ENCODE assay signal across 9 cellular contexts in the genomic region with DNA sequence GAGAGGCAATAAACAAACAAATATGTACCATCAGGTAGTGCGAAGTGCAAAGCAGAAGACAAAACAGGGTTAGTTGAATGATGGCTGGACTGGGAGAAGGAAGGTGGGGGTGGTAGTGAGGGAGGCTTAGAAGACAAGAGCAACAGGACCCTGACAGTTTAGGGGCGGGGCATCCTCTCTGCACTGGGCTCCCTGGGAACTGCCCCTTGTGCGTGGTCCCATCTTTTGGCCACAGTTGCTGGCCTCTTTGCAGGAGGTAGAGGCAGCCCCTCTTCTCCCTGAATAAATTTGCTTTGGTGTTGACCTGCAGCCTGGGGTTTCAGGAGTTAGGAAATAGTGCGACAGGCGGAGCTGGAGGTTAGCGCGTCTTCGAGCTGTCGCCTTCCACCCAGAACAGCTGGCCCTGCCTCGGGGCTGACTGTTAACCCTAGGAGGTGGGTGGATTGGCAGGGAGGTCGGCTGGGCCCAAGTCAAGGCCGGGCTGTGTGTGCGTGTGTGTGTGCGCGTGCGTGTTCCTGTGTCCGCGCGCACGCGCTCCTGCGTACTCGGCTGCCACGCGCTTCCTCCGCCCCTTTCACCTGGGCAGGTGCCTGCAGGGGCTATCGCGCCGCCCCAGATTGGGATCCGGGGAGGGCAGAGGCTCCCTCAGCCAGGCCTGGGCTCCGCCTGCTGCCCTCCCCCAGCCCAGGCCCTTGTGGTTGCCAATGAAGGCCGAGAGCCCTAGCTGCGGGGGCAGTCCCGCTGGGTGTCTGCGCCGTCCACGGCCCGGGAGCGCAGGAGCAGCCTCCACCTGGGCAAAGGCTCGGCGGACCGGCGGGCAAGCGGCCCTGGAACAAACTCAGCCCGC.
DNase-seq lines count a peak whose midpoint lies in the region; ATAC-seq, FAIRE-seq and TF ChIP-seq lines count a peak whose summit lies in the region.
"Had no signal": no experiment of that assay in that cellular context is flagged by ENCODE, and none has a peak within 500 bp of the region (broad histone marks: within the 10 kb centered on the region; RNA-seq: fewer than 3 reads in every experiment).

No MANE protein-coding gene starts in this region.

- DNase-seq in NCI-H510A (lab: John Stamatoyannopoulos, UW) (peak; percentile 90), epithelial cell of proximal tubule (ENCODE audit: low read depth) (no peak), natural killer cell (no peak), GM12892 (ENCODE audit: insufficient read length) (no peak), AG08396 (ENCODE audit: low spot score) (no peak), Kasumi-1 (lab: John Stamatoyannopoulos, UW) (no peak)
- no peak for DNase-seq in activated CD4-positive, CD25-positive, alpha-beta regulatory T cell treated with anti-CD3 and anti-CD28 coated beads, Interleukin-2, amount 50 U/mL, for 72 hours

- FAIRE-seq in GM12892 (lab: Jason Lieb, UNC) = no peak
- FAIRE-seq: frontal cortex had no signal

- no peaks in the 10 kb centered on the region for H3K9me3 Mint-ChIP-seq in natural killer cell

- ATAC-seq in natural killer cell = no peak

- no peaks in the 10 kb centered on the region for H3K27me3 ChIP-seq in BLaER1

- peak overlapping the region; percentile 47 for H3K4me3 Mint-ChIP-seq in natural killer cell

- H3K4me1 Mint-ChIP-seq in natural killer cell = peaks cover 6 to 12% of the 10 kb centered on the region in 2 donors

- peak overlapping the region; percentile 67 for H3K9ac ChIP-seq in BLaER1

- H3K36me3 Mint-ChIP-seq in natural killer cell = no peaks in the 10 kb centered on the region

- no peak for TF ChIP-seq POLR2A in GM12892 (IDR thresholded peaks at IDR 0.05; ENCODE audit: low read depth, low read length)

- H3K36me3 ChIP-seq in BLaER1 = no peaks in the 10 kb centered on the region

- peaks cover 80% of the 10 kb centered on the region for H3K4me1 ChIP-seq in BLaER1

- H3K4me3 ChIP-seq in BLaER1 (peak overlapping the region; percentile 57), epithelial cell of proximal tubule (ENCODE audit: low read depth, low read length) (peak overlapping the region; percentile 63)

- no peaks in the 10 kb centered on the region for H3K9me3 ChIP-seq in BLaER1

- no peak overlapping the region for H3K27ac Mint-ChIP-seq in natural killer cell

- H3K27ac ChIP-seq in BLaER1 = peak overlapping the region; percentile 75

- peak overlapping the region; percentile 98 for H3K4me2 ChIP-seq in BLaER1

- TF ChIP-seq CTCF in epithelial cell of proximal tubule (conservative IDR thresholded peaks at IDR 0.05; ENCODE audit: low read depth, low read length) (no peak), natural killer cell (IDR thresholded peaks at IDR 0.05) (no peak)

- H4K20me1 ChIP-seq in BLaER1 = no peaks in the 10 kb centered on the region

- H3K27me3 Mint-ChIP-seq in natural killer cell (ENCODE audit: low read depth in 2 of 2) = peaks cover 28 to 37% of the 10 kb centered on the region in 2 donors

- intact Hi-C loops in natural killer cell (cut with micrococcal nuclease) = no loop called here
